ENCODE assay signal across 1 cellular context in genomic region chr3:13294442-13295351, GRCh38.
A peak's percentile ranks its signal among the peaks of the same experiment; 100 is the strongest.
TF ChIP-seq lines count a peak whose summit lies in the region.

No MANE protein-coding gene starts in this region.

TF ChIP-seq in K562, 482 proteins besides CTCF, POLR2A, EP300 and RAD21 (continued from another document):
- TF ChIP-seq DEAF1 (CRISPR knock-in tag; IDR thresholded peaks at IDR 0.05) (no peak), MYC (IDR thresholded peaks at IDR 0.05; ENCODE audit: low read depth, low read length) (no peak), MYC (CRISPR knock-in tag; IDR thresholded peaks at IDR 0.05; ENCODE audit: borderline replicate concordance, low read depth) (no peak), STAT6 (CRISPR knock-in tag; IDR thresholded peaks at IDR 0.05) (no peak), SPI1 (IDR thresholded peaks at IDR 0.05; ENCODE audit: borderline replicate concordance, low read depth, low read length) (peak; percentile 84)
